Comparison of ENCODE assay signal across 1 cellular context in genomic region chr3:184526158-184526483, GRCh38.
TF ChIP-seq lines count a peak whose summit lies in the region.

No MANE protein-coding gene starts in this region.

TF ChIP-seq in GM23338, 12 proteins besides CTCF, POLR2A, EP300 and RAD21 (continued from another document):
- TF ChIP-seq, protein P1, sequence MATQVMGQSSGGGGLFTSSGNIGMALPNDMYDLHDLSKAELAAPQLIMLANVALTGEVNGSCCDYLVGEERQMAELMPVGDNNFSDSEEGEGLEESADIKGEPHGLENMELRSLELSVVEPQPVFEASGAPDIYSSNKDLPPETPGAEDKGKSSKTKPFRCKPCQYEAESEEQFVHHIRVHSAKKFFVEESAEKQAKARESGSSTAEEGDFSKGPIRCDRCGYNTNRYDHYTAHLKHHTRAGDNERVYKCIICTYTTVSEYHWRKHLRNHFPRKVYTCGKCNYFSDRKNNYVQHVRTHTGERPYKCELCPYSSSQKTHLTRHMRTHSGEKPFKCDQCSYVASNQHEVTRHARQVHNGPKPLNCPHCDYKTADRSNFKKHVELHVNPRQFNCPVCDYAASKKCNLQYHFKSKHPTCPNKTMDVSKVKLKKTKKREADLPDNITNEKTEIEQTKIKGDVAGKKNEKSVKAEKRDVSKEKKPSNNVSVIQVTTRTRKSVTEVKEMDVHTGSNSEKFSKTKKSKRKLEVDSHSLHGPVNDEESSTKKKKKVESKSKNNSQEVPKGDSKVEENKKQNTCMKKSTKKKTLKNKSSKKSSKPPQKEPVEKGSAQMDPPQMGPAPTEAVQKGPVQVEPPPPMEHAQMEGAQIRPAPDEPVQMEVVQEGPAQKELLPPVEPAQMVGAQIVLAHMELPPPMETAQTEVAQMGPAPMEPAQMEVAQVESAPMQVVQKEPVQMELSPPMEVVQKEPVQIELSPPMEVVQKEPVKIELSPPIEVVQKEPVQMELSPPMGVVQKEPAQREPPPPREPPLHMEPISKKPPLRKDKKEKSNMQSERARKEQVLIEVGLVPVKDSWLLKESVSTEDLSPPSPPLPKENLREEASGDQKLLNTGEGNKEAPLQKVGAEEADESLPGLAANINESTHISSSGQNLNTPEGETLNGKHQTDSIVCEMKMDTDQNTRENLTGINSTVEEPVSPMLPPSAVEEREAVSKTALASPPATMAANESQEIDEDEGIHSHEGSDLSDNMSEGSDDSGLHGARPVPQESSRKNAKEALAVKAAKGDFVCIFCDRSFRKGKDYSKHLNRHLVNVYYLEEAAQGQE (IDR thresholded peaks at IDR 0.05; ENCODE audit: unreplicated experiment) = no peak
- TF ChIP-seq ETS1 (IDR thresholded peaks at IDR 0.05) (no peak), STAT1 (IDR thresholded peaks at IDR 0.05; ENCODE audit: unreplicated experiment) (no peak), JUNB (IDR thresholded peaks at IDR 0.05; ENCODE audit: unreplicated experiment) (no peak), NANOG (IDR thresholded peaks at IDR 0.05; ENCODE audit: borderline replicate concordance) (no peak), EZH2 (IDR thresholded peaks at IDR 0.05; ENCODE audit: low read depth, unreplicated experiment) (no peak)
